ENCODE assay signal across 22 cellular contexts in genomic region chr6:45783716-45784115, GRCh38.
"Had no signal": no experiment of that assay in that cellular context is flagged by ENCODE, and none has a peak within 500 bp of the region (broad histone marks: within the 10 kb centered on the region; RNA-seq: fewer than 3 reads in every experiment).

No MANE protein-coding gene starts in this region.

- DNase-seq: activated B cell treated with CpG ODN at 0.5 μM for 24 hours; activated CD4-positive, alpha-beta T cell treated with anti-CD3 and anti-CD28 coated beads for 48 hours; activated CD8-positive, alpha-beta T cell treated with anti-CD3 and anti-CD28 coated beads for 36 hours; activated naive CD4-positive, alpha-beta T cell; activated naive CD8-positive, alpha-beta T cell treated with anti-CD3 and anti-CD28 coated beads for 36 hours; activated T-cell treated with anti-CD3 and anti-CD28 coated beads, Interleukin-2, amount 50 U/mL, for 1 hour; body of pancreas; central memory CD4-positive, alpha-beta T cell; dorsolateral prefrontal cortex; endodermal cell; erythroblast; immature natural killer cell; mesendoderm; naive thymus-derived CD8-positive, alpha-beta T cell; pancreas; right lobe of liver; spleen; stimulated activated CD8-positive, alpha-beta memory T cell treated with anti-CD3 and anti-CD28 coated beads, Interleukin-4, amount 100 ng/mL, for 48 hours; stimulated activated naive CD4-positive, alpha-beta T cell treated with Interleukin-2 at 50 U/mL for 16 hours; T-helper 2 cell; thyroid gland had no signal

- FAIRE-seq: pancreas, TTC549 had no signal

- H3K36me3 ChIP-seq: pancreas, right lobe of liver, spleen, thyroid gland had no signal

- H3K27me3 ChIP-seq: body of pancreas, pancreas, right lobe of liver, spleen, thyroid gland had no signal

- H3K4me3 ChIP-seq: body of pancreas, dorsolateral prefrontal cortex, pancreas, right lobe of liver, spleen, thyroid gland had no signal

- H3K9me3 ChIP-seq: body of pancreas, pancreas, right lobe of liver, spleen, thyroid gland had no signal
